8 cellular contexts compared by ENCODE assay signal in the genomic region with DNA sequence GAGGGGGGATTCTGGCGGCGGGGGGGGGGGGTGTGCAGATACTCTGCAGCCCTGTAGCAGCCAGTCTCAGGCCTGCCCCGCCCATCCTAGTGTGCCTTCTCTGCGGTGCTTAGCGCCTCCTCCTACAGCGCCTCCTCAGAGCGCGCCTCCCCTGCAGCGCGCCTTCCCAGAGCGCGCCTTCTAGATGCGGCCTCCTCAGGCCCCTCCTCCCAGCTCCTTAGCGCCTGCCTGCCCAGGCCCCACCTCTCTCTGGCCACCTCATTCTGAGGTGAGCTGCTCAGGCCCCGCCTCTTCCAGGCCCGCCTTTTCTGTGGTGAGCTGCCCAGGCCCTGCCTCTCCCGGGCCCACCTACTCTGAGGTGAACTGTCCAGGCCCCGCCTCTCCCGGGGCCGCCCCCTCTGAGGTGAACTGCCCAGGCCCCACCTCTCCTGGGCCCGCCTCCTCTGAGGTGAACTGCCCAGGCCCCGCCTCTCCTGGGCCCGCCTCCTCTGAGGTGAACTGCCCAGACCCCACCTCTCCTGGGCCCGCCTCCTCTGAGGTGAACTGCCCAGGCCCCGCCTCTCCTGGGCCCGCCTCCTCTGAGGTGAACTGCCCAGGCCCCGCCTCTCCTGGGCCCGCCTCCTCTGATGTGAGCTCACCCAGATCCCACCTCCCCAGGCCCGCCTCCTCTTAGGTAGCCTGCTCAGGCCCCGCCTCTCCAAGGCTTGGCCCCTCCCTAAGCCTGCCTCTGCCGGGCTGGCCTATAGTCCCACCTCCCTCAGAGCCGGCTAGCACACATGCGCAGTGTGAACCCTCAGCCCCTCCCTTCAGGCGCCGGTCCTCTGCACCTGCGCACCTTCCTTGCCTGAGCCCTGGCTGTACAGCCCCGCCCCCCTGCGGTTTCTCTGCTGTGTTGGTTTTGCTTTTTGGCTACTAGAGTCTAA. TPM values are rescaled to one million over a fixed set of nuclear protein-coding genes. Genes with fewer than 3 reads are reported as not detected.
DNase-seq lines count a peak whose midpoint lies in the region; TF ChIP-seq lines count a peak whose summit lies in the region.

No MANE protein-coding gene starts in this region.

- peaks cover 21% of the 10 kb centered on the region for H3K79me2 ChIP-seq in MM.1S (ENCODE audit: low read length)

- H3K27ac ChIP-seq in MM.1S (ENCODE audit: low read length) (no peak overlapping the region), neutrophil (peak overlapping the region; percentile 34)

- DNase-seq in EL = peak; percentile 92
- DNase-seq in HCEC 1CT = peak; percentile 90
- DNase-seq in MM.1S = peak; percentile 96
- DNase-seq in SHP77 treated with DMSO at 0.1 percent for 48 hours (lab: John Stamatoyannopoulos, UW) = peak; percentile 93
- peak; percentile 88 for DNase-seq in activated gamma-delta T cell (lab: John Stamatoyannopoulos, UW)
- peak; percentile 93 for DNase-seq in fibroblast of villous mesenchyme (ENCODE audit: low read depth)
- peak; percentile 77 for DNase-seq in stromal cell of bone marrow (ENCODE audit: low read depth)

- H4K20me1 ChIP-seq in MM.1S (ENCODE audit: insufficient read depth, low read length) = no peaks in the 10 kb centered on the region

- peak overlapping the region; percentile 65; the same call in 1 of the 2 replicates for H3K4me3 ChIP-seq in MM.1S (ENCODE audit: low read length)
- peak overlapping the region; percentile 72 for H3K4me3 ChIP-seq in fibroblast of villous mesenchyme (ENCODE audit: low read depth, low read length)
- H3K4me3 ChIP-seq in neutrophil (ENCODE audit: low read depth in 1 of 2, low read length in 1 of 2) = peak overlapping the region; percentile 44 to 55

- H3K36me3 ChIP-seq in MM.1S (replicated peaks; ENCODE audit: insufficient read depth, low read length) (no peaks in the 10 kb centered on the region), neutrophil (no peaks in the 10 kb centered on the region)

- TF ChIP-seq CTCF in MM.1S (IDR thresholded peaks at IDR 0.05; ENCODE audit: low read length) (no peak), fibroblast of villous mesenchyme (IDR thresholded peaks at IDR 0.05; ENCODE audit: insufficient read depth, low read depth, low read length) (no peak), neutrophil (IDR thresholded peaks at IDR 0.05) (no peak)

- no peak overlapping the region for H3K4me2 ChIP-seq in MM.1S (ENCODE audit: low read depth, low read length)

- H3K27me3 ChIP-seq in MM.1S (replicated peaks; ENCODE audit: insufficient read depth, low read length) (no peaks in the 10 kb centered on the region), neutrophil (peaks cover 45% of the 10 kb centered on the region)

- H3K4me1 ChIP-seq in MM.1S (ENCODE audit: low read length) (0 out of 2 replicates have a peak, but pooled peaks cover 12% of the 10 kb centered on the region), neutrophil (ENCODE audit: control insufficient read depth in 1 of 2, insufficient read depth in 1 of 2, low read depth in 1 of 2, low read length in 1 of 2) (peaks cover 33 to 38% of the 10 kb centered on the region in 2 experiments)

- H3K9me3 ChIP-seq in MM.1S (replicated peaks; ENCODE audit: insufficient read depth, low read length) (no peaks in the 10 kb centered on the region), neutrophil (no peaks in the 10 kb centered on the region)

- no peaks in the 10 kb centered on the region for H3K9me2 ChIP-seq in MM.1S (replicated peaks; ENCODE audit: insufficient read depth, low read length)

- H3K9ac ChIP-seq in MM.1S (ENCODE audit: low read length) = no peak overlapping the region

- no peak overlapping the region for H2AFZ ChIP-seq in MM.1S (ENCODE audit: low read length)

- H3F3A ChIP-seq in MM.1S (ENCODE audit: insufficient read depth, low read length) = peaks cover 15% of the 10 kb centered on the region

RNA-seq across cellular contexts. Expression of a gene that starts 2.1 kb away (rescaled TPM):
- 43.5 and 92.8 TPM in 2 replicates for total RNA-seq in fibroblast of villous mesenchyme
